Comparison of ENCODE assay signal across 23 cellular contexts in the genomic region with DNA sequence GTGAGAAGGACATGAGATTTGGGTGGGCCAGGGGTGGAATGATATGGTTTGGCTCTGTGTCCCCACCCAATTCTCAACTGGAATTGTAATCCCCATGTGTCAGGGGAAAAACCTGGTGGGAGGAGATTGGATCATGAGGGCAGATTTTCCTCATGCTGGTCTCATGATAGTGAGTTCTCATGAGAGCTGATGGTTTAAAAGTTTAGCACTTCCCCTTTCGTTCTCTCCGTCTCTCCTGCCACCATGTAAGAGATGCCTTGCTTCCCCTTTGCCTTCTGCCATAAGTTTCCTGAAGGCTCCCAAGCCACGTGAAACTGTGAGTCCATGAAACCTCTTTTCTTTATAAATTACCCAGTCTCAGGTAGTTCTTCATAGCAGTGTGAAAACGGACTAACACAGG.
DNase-seq lines count a peak whose midpoint lies in the region; ATAC-seq and FAIRE-seq lines count a peak whose summit lies in the region.
"Had no signal": no experiment of that assay in that cellular context is flagged by ENCODE, and none has a peak within 500 bp of the region (broad histone marks: within the 10 kb centered on the region; RNA-seq: fewer than 3 reads in every experiment).

No MANE protein-coding gene starts in this region.

- H3K4me3 ChIP-seq in BLaER1, result peak overlapping the region; percentile 32; the same call in 1 of the 2 replicates
- H3K4me3 ChIP-seq: breast epithelium, K562, skin epidermis had no signal

- FAIRE-seq in GM19239 (lab: Jason Lieb, UNC), result peak; percentile 23
- FAIRE-seq: K562 had no signal

- no peaks in the 10 kb centered on the region for H3K27me3 ChIP-seq in BLaER1
- H3K27me3 ChIP-seq: breast epithelium, foreskin keratinocyte had no signal

- H3K4me1 ChIP-seq in BLaER1, result no peaks in the 10 kb centered on the region; the same call in 1 of the 2 replicates
- H3K4me1 ChIP-seq: breast epithelium, foreskin keratinocyte had no signal

- no peak overlapping the region for H3K9ac ChIP-seq in BLaER1

- no peak overlapping the region for H3K4me2 ChIP-seq in BLaER1

- no peak for ATAC-seq in GM21447 (IDR thresholded peaks at IDR 0.05; ENCODE audit: unreplicated experiment)
- ATAC-seq: activated CD8-positive, alpha-beta T cell treated with anti-CD3 and anti-CD28 coated beads, Interleukin-2, amount 10 ng/mL, durations not matched to agents 7 days and 5 days; activated T-cell treated with anti-CD3 and anti-CD28 coated beads, Interleukin-2, amount 50 U/mL, for 72 hours; foreskin keratinocyte; K562; PC-3 had no signal

- DNase-seq in GM19239 (ENCODE audit: insufficient read length, low spot score) (no peak), OCI-M1 (lab: John Stamatoyannopoulos, UW) (peak; percentile 94), mucosa of gallbladder (ENCODE audit: low spot score) (peak; percentile 15), NK-92 (lab: John Stamatoyannopoulos, UW; ENCODE audit: unreplicated experiment) (no peak), NCI-H526 treated with DMSO at 0.1 percent for 48 hours (lab: John Stamatoyannopoulos, UW) (no peak)
- DNase-seq: activated CD4-positive, CD25-positive, alpha-beta regulatory T cell; activated CD8-positive, alpha-beta T cell treated with anti-CD3 and anti-CD28 coated beads, Interleukin-2, amount 10 ng/mL, durations not matched to agents 7 days and 5 days; activated T-cell treated with anti-CD3 and anti-CD28 coated beads, Interleukin-2, amount 50 U/mL, for 72 hours; COR-L47; dermis blood vessel endothelial cell; foreskin keratinocyte; mesendoderm; NCI-H1092; NCI-H510A treated with DMSO at 0.1 percent for 48 hours; nephron progenitor cell; PC-3; SHP77 treated with DMSO at 0.1 percent for 48 hours; stimulated activated CD4-positive, alpha-beta T cell treated with anti-CD3 and anti-CD28 coated beads, Interleukin-2, amount 100 ng/mL, for 48 hours had no signal

- no peaks in the 10 kb centered on the region; the same call in 1 of the 2 replicates for H4K20me1 ChIP-seq in BLaER1

- H3K36me3 ChIP-seq in BLaER1, result peaks cover 63% of the 10 kb centered on the region
- H3K36me3 ChIP-seq: breast epithelium had no signal

- H3K9me3 ChIP-seq in BLaER1, result peaks cover 76% of the 10 kb centered on the region

- no peak overlapping the region for H3K27ac ChIP-seq in BLaER1
- H3K27ac ChIP-seq: breast epithelium, foreskin keratinocyte had no signal

Comparison
In these comparisons a context has a peak if more than half of its experiments do, and no peak if none do; other contexts are left out.
1. DNase-seq: peak in OCI-M1 (single experiment) and mucosa of gallbladder (single experiment); none in GM19239 (single experiment), NK-92 (single experiment) and NCI-H526 treated with DMSO at 0.1 percent for 48 hours (single experiment).